ENCODE assay signal across 9 cellular contexts in the genomic region with DNA sequence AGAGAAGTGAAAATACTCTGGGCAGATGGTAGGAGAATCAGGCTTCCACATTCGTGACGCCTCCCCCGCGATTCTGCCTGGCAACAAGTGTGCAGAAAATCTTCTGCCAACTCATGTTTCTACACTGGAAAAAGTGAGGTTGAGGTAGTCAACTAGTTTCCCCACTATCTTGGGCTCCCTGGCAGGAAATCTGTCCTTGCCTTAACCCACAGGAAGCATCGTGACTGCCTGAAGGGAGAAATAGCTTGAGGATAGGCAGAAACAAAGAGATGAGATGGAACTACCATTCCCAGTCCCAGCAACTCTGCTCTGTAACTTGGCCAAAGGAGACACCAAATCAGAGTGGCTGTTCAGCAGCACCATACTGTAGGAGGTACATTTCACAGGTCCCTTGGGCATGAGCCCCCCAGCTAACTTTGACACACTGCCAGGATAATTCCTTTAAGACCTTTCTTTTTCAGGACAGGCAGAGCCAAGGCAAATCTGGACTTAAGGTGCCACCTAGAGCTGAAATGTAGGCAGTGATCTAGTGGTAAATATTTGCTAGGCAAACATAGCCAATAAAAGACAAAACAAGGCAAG.
DNase-seq lines count a peak whose midpoint lies in the region; ATAC-seq and TF ChIP-seq lines count a peak whose summit lies in the region.
"Had no signal": no experiment of that assay in that cellular context is flagged by ENCODE, and none has a peak within 500 bp of the region (broad histone marks: within the 10 kb centered on the region; RNA-seq: fewer than 3 reads in every experiment).

No MANE protein-coding gene starts in this region.

- ATAC-seq in psoas muscle (no peak), GM19397 (IDR thresholded peaks at IDR 0.05; ENCODE audit: unreplicated experiment) (no peak), GM18498 (IDR thresholded peaks at IDR 0.05; ENCODE audit: unreplicated experiment) (no peak)
- no peak for ATAC-seq in natural killer cell treated with Interleukin-12 subunit alpha and Interleukin-12 subunit beta and Interleukin-15 and Interleukin-18, amount 100 ng/mL, for 72 hours

- no peaks in the 10 kb centered on the region for H4K20me1 ChIP-seq in fibroblast of lung (ENCODE audit: control insufficient read depth, extremely low read depth, insufficient read depth, low read length)

- H3K4me1 ChIP-seq in NT2/D1 (ENCODE audit: insufficient read depth, insufficient read length) (no peaks in the 10 kb centered on the region), fibroblast of lung (ENCODE audit: control insufficient read depth, extremely low read depth, insufficient read depth, low read length) (no peaks in the 10 kb centered on the region), psoas muscle (no peaks in the 10 kb centered on the region)

- H3K36me3 ChIP-seq in NT2/D1 (ENCODE audit: insufficient read depth, insufficient read length, low read length) (no peaks in the 10 kb centered on the region), fibroblast of lung (ENCODE audit: control insufficient read depth, insufficient read depth, low read length) (no peaks in the 10 kb centered on the region), psoas muscle (ENCODE audit: insufficient read depth in 1 of 2, low read depth in 1 of 2) (no peaks in the 10 kb centered on the region)

- no peak overlapping the region for H3K4me2 ChIP-seq in fibroblast of lung (ENCODE audit: extremely low read depth, insufficient read depth, low read length)

- peaks cover 10% of the 10 kb centered on the region for H3K27me3 Mint-ChIP-seq in activated naive CD4-positive, alpha-beta T cell treated with anti-CD3 and anti-CD28 coated beads, Interleukin-2, amount 10 ng/mL, durations not matched to agents 7 days and 5 days
- H3K27me3 Mint-ChIP-seq in natural killer cell treated with Interleukin-12 subunit alpha and Interleukin-12 subunit beta and Interleukin-15 and Interleukin-18, amount 100 ng/mL, for 72 hours, result peaks cover 19 to 25% of the 10 kb centered on the region in 2 donors

- intact Hi-C loops in psoas muscle (cut with DNase I), result loop anchor here in 1 of 2 donors (10.0 kb wide), 1 partner anchor 682 kb away; a partner anchor contains a TSS

- CTCF ChIA-PET in activated naive CD4-positive, alpha-beta T cell treated with anti-CD3 and anti-CD28 coated beads, Interleukin-2, amount 10 ng/mL, durations not matched to agents 7 days and 5 days (lab: Charles Lee), result interaction anchor here (0.8 to 12.2 kb wide), 5 partner anchors 21 to 305 kb away, joined by 3 to 527 read pairs (median 4); a partner anchor contains a TSS

- H3K27me3 ChIP-seq in NT2/D1 (ENCODE audit: insufficient read depth, insufficient read length) (no peaks in the 10 kb centered on the region), fibroblast of lung (ENCODE audit: control insufficient read depth, insufficient read depth, low read length) (no peaks in the 10 kb centered on the region), psoas muscle (ENCODE audit: insufficient read depth in 3 of 3, low read length in 2 of 3) (peaks cover 0 to 4% (median 0%) of the 10 kb centered on the region in 3 donors)

- H3K36me3 Mint-ChIP-seq in activated naive CD4-positive, alpha-beta T cell treated with anti-CD3 and anti-CD28 coated beads, Interleukin-2, amount 10 ng/mL, durations not matched to agents 7 days and 5 days, result no peaks in the 10 kb centered on the region
- no peaks in the 10 kb centered on the region for H3K36me3 Mint-ChIP-seq in natural killer cell treated with Interleukin-12 subunit alpha and Interleukin-12 subunit beta and Interleukin-15 and Interleukin-18, amount 100 ng/mL, for 72 hours

- H3K4me3 ChIP-seq in NT2/D1 (ENCODE audit: insufficient read length, low read depth) (no peak overlapping the region), fibroblast of lung (replicated peaks in 1 of 4; ENCODE audit: control extremely low read depth in 1 of 4, insufficient read depth in 1 of 4, low read depth in 3 of 4, low read length in 4 of 4) (no peak overlapping the region), psoas muscle (no peak overlapping the region)

- peaks cover 8% of the 10 kb centered on the region for H3K4me1 Mint-ChIP-seq in activated naive CD4-positive, alpha-beta T cell treated with anti-CD3 and anti-CD28 coated beads, Interleukin-2, amount 10 ng/mL, durations not matched to agents 7 days and 5 days
- no peaks in the 10 kb centered on the region for H3K4me1 Mint-ChIP-seq in natural killer cell treated with Interleukin-12 subunit alpha and Interleukin-12 subunit beta and Interleukin-15 and Interleukin-18, amount 100 ng/mL, for 72 hours (ENCODE audit: low read depth in 2 of 2)

- no peak overlapping the region for H3K9ac ChIP-seq in NT2/D1 (ENCODE audit: insufficient read length, low read depth)
- H3K9ac ChIP-seq in fibroblast of lung (ENCODE audit: insufficient read depth, low read length), result no peak overlapping the region

- peak; percentile 24 for TF ChIP-seq CTCF in GM13977 (IDR thresholded peaks at IDR 0.05; ENCODE audit: extremely low read depth, insufficient read depth, missing control alignments)
- TF ChIP-seq CTCF in fibroblast of lung (conservative IDR thresholded peaks at IDR 0.05 in 1 of 2, IDR thresholded peaks at IDR 0.05 in 1 of 2; ENCODE audit: low read depth in 1 of 2, low read length in 2 of 2), result peak; percentile 13 to 20
- no peak for TF ChIP-seq CTCF in psoas muscle (IDR thresholded peaks at IDR 0.05)

- H2AFZ ChIP-seq in fibroblast of lung (ENCODE audit: low read length), result no peak overlapping the region

- in situ Hi-C loops in GM13977 (cut with MboI; ENCODE audit: low pct_unique_long_range_greater_than_20kb, low sequenced_read_pairs, unreplicated experiment), result loop anchor here (10.0 kb wide), 1 partner anchor 252 kb away; no protein-coding TSS in a partner anchor

- DNase-seq in GM13977 (ENCODE audit: low spot score) (no peak), NT2/D1 (ENCODE audit: low read depth, low spot score) (peak; percentile 42), fibroblast of lung (ENCODE audit: low read depth in 2 of 2) (peak; percentile 14 to 30), psoas muscle (peak; percentile 28 to 53)
- DNase-seq in activated naive CD4-positive, alpha-beta T cell treated with anti-CD3 and anti-CD28 coated beads, Interleukin-2, amount 10 ng/mL, durations not matched to agents 7 days and 5 days, result no peak
- no peak for DNase-seq in natural killer cell treated with Interleukin-12 subunit alpha and Interleukin-12 subunit beta and Interleukin-15 and Interleukin-18, amount 100 ng/mL, for 72 hours (ENCODE audit: low spot score)
- DNase-seq: cerebellar nuclear complex had no signal

- 43 to 54% (median 45%) methylated on average over 5 of the region's 5 CpGs for WGBS in psoas muscle, 3 donors

- peaks cover 9% of the 10 kb centered on the region; the same call in 1 of the 2 replicates for H3K9me3 ChIP-seq in NT2/D1 (ENCODE audit: insufficient read depth, low read length)
- H3K9me3 ChIP-seq in fibroblast of lung (ENCODE audit: control insufficient read depth, insufficient read depth, low read depth, low read length), result no peaks in the 10 kb centered on the region
- peaks cover 5% of the 10 kb centered on the region for H3K9me3 ChIP-seq in psoas muscle

- no peaks in the 10 kb centered on the region for H3K9me3 Mint-ChIP-seq in activated naive CD4-positive, alpha-beta T cell treated with anti-CD3 and anti-CD28 coated beads, Interleukin-2, amount 10 ng/mL, durations not matched to agents 7 days and 5 days
- H3K9me3 Mint-ChIP-seq in natural killer cell treated with Interleukin-12 subunit alpha and Interleukin-12 subunit beta and Interleukin-15 and Interleukin-18, amount 100 ng/mL, for 72 hours, result no peaks in the 10 kb centered on the region

- no peaks in the 10 kb centered on the region for H3K79me2 ChIP-seq in fibroblast of lung (ENCODE audit: control insufficient read depth, insufficient read depth, low read length)

- H3K4me3 Mint-ChIP-seq in activated naive CD4-positive, alpha-beta T cell treated with anti-CD3 and anti-CD28 coated beads, Interleukin-2, amount 10 ng/mL, durations not matched to agents 7 days and 5 days, result no peak overlapping the region
- H3K4me3 Mint-ChIP-seq in natural killer cell treated with Interleukin-12 subunit alpha and Interleukin-12 subunit beta and Interleukin-15 and Interleukin-18, amount 100 ng/mL, for 72 hours, result no peak overlapping the region

- H3K27ac Mint-ChIP-seq in activated naive CD4-positive, alpha-beta T cell treated with anti-CD3 and anti-CD28 coated beads, Interleukin-2, amount 10 ng/mL, durations not matched to agents 7 days and 5 days, result no peak overlapping the region
- no peak overlapping the region for H3K27ac Mint-ChIP-seq in natural killer cell treated with Interleukin-12 subunit alpha and Interleukin-12 subunit beta and Interleukin-15 and Interleukin-18, amount 100 ng/mL, for 72 hours

- H3K27ac ChIP-seq in fibroblast of lung (ENCODE audit: insufficient read depth, low read length), result no peak overlapping the region
- H3K27ac ChIP-seq in psoas muscle, result no peak overlapping the region

Comparison
In these comparisons a context has a peak if more than half of its experiments do, and no peak if none do; other contexts are left out.
1. DNase-seq: peak in NT2/D1 (single experiment), fibroblast of lung (2 of 2) and psoas muscle (2 of 2); none in GM13977 (single experiment), activated naive CD4-positive, alpha-beta T cell treated with anti-CD3 and anti-CD28 coated beads, Interleukin-2, amount 10 ng/mL, durations not matched to agents 7 days and 5 days (single experiment) and natural killer cell treated with Interleukin-12 subunit alpha and Interleukin-12 subunit beta and Interleukin-15 and Interleukin-18, amount 100 ng/mL, for 72 hours (single experiment).